9 cellular contexts compared by ENCODE assay signal in the genomic region with DNA sequence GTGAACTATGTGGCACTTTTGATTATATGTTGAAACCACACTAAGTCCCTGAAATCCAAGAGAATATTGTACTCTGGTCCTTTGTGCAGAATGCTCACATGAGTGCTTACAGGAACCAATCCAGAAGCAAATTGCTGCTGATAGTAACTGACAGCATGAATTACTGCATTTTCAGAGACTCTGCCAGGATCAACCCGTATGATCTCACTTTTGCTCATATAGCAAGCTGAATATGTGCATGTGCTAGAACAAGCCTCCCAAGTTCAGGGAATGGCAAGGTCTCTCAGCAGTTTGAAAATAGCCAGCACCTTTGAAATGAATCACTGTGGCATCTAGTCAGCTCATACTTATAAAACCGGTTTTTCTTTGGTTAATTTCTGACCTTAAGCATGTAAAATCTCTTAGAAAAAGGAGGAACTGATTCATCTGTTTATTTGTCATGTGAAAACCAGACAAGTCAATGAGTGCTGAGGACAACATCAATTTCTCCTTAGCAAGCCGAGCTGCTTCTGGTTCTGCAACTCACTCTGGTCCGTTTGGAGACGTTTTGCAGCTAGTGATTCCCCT.
DNase-seq lines count a peak whose midpoint lies in the region; ATAC-seq and TF ChIP-seq lines count a peak whose summit lies in the region.
"Had no signal": no experiment of that assay in that cellular context is flagged by ENCODE, and none has a peak within 500 bp of the region (broad histone marks: within the 10 kb centered on the region; RNA-seq: fewer than 3 reads in every experiment).

No MANE protein-coding gene starts in this region.

- H3K36me3 Mint-ChIP-seq in activated T-cell treated with anti-CD3 and anti-CD28 coated beads, Interleukin-2, amount 50 U/mL, for 72 hours (ENCODE audit: insufficient read depth in 2 of 2), result no peaks in the 10 kb centered on the region
- H3K36me3 Mint-ChIP-seq in activated T-cell treated with anti-CD3 and anti-CD28 coated beads, Interleukin-2, amount 50 U/mL, for 24 hours (ENCODE audit: low read depth), result no peaks in the 10 kb centered on the region

- H3K9me3 Mint-ChIP-seq in activated T-cell treated with anti-CD3 and anti-CD28 coated beads, Interleukin-2, amount 50 U/mL, for 72 hours, result no peaks in the 10 kb centered on the region
- no peaks in the 10 kb centered on the region for H3K9me3 Mint-ChIP-seq in activated T-cell treated with anti-CD3 and anti-CD28 coated beads, Interleukin-2, amount 50 U/mL, for 24 hours

- peak in 1 of 2 donors; percentile 18 for DNase-seq in activated T-cell treated with anti-CD3 and anti-CD28 coated beads, Interleukin-2, amount 50 U/mL, for 72 hours
- no peak for DNase-seq in activated T-cell treated with anti-CD3 and anti-CD28 coated beads, Interleukin-2, amount 50 U/mL, for 24 hours
- peak; percentile 82 for DNase-seq in choroid plexus epithelial cell (ENCODE audit: low read depth)
- no peak for DNase-seq in upper lobe of left lung
- DNase-seq in KG1 (lab: John Stamatoyannopoulos, UW), result no peak
- no peak for DNase-seq in NCI-H2196 (lab: John Stamatoyannopoulos, UW; ENCODE audit: unreplicated experiment)
- no peak for DNase-seq in DMS153 (lab: John Stamatoyannopoulos, UW)

- no peak for TF ChIP-seq CTCF in choroid plexus epithelial cell (conservative IDR thresholded peaks at IDR 0.05; ENCODE audit: low read depth, low read length)
- no peak for TF ChIP-seq CTCF in upper lobe of left lung (IDR thresholded peaks at IDR 0.05)

- H3K4me1 ChIP-seq in upper lobe of left lung, result no peaks in the 10 kb centered on the region
- H3K4me1 ChIP-seq: BLaER1 had no signal

- no peaks in the 10 kb centered on the region for H3K4me1 Mint-ChIP-seq in activated T-cell treated with anti-CD3 and anti-CD28 coated beads, Interleukin-2, amount 50 U/mL, for 72 hours (ENCODE audit: low read depth)
- no peaks in the 10 kb centered on the region for H3K4me1 Mint-ChIP-seq in activated T-cell treated with anti-CD3 and anti-CD28 coated beads, Interleukin-2, amount 50 U/mL, for 24 hours (ENCODE audit: low read depth)

- H3K27ac Mint-ChIP-seq in activated T-cell treated with anti-CD3 and anti-CD28 coated beads, Interleukin-2, amount 50 U/mL, for 72 hours, result peak overlapping the region; percentile 70
- H3K27ac Mint-ChIP-seq in activated T-cell treated with anti-CD3 and anti-CD28 coated beads, Interleukin-2, amount 50 U/mL, for 24 hours, result no peak overlapping the region

- 38 to 40% methylated on average over 5 of the region's 5 CpGs for WGBS in upper lobe of left lung, 2 donors

- peaks cover 38% of the 10 kb centered on the region for H3K27me3 Mint-ChIP-seq in activated T-cell treated with anti-CD3 and anti-CD28 coated beads, Interleukin-2, amount 50 U/mL, for 72 hours (ENCODE audit: low read depth)
- peaks cover 7% of the 10 kb centered on the region for H3K27me3 Mint-ChIP-seq in activated T-cell treated with anti-CD3 and anti-CD28 coated beads, Interleukin-2, amount 50 U/mL, for 24 hours

- H3K36me3 ChIP-seq in upper lobe of left lung, result no peaks in the 10 kb centered on the region
- H3K36me3 ChIP-seq: BLaER1 had no signal

- ATAC-seq in activated T-cell treated with anti-CD3 and anti-CD28 coated beads, Interleukin-2, amount 50 U/mL, for 72 hours (replicated peaks in 1 of 2), result peak; percentile 68 to 96
- ATAC-seq in HG03103 (IDR thresholded peaks at IDR 0.05; ENCODE audit: low read depth, unreplicated experiment) (peak; percentile 61), upper lobe of left lung (ENCODE audit: low FRiP score in 2 of 2) (peak; percentile 55 to 58)

- no peak for TF ChIP-seq EP300 in upper lobe of left lung (IDR thresholded peaks at IDR 0.05)

- H3K4me3 ChIP-seq in choroid plexus epithelial cell (ENCODE audit: low read depth, low read length), result no peak overlapping the region
- H3K4me3 ChIP-seq in upper lobe of left lung, result no peak overlapping the region
- H3K4me3 ChIP-seq: BLaER1 had no signal

- H3K27me3 ChIP-seq in upper lobe of left lung, result no peaks in the 10 kb centered on the region
- H3K27me3 ChIP-seq: BLaER1 had no signal

- peak overlapping the region in 1 of 4 donors; percentile 53 for H3K27ac ChIP-seq in upper lobe of left lung
- H3K27ac ChIP-seq: BLaER1 had no signal

- peak overlapping the region in 1 of 2 donors; percentile 52 for H3K4me3 Mint-ChIP-seq in activated T-cell treated with anti-CD3 and anti-CD28 coated beads, Interleukin-2, amount 50 U/mL, for 72 hours
- H3K4me3 Mint-ChIP-seq in activated T-cell treated with anti-CD3 and anti-CD28 coated beads, Interleukin-2, amount 50 U/mL, for 24 hours, result no peak overlapping the region

- peak in 1 of 4 donors; percentile 29 for TF ChIP-seq POLR2A in upper lobe of left lung (IDR thresholded peaks at IDR 0.05)

- no peaks in the 10 kb centered on the region for H3K9me3 ChIP-seq in upper lobe of left lung
- H3K9me3 ChIP-seq: BLaER1 had no signal
